ENCODE assay signal across 8 cellular contexts in the genomic region with DNA sequence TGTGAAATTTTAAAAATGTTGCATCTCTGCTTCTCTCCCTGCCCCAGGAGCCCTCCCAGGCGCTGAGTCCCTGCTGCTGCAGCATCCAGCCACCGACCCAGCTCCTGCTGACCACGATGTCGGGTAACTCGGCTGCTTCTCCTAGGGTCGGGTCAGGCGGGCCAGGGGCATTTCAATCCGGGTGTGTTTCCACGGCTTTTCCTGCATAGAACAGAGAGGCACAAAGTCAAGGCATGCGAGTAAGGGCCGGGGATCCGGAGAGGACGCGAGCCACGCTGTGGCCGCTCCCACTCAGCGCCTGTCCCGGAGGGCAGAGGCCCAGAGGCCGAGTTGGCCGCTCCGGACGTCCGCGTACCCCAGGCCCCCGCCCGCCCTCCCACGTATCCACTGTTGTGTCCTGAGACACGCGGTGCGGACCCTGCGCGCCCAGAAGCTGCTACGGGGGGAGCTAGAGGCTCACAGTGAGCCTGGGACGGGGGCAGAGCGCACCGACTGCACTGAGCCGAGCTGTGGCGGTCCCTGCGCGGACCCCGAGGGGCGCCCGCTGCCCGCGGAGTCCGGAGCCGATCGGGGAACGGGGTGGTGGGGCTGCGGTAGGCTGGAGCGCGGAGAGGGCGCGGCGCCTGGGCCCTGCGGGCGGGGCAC. TPM values are rescaled to one million over a fixed set of nuclear protein-coding genes. Genes with fewer than 3 reads are reported as not detected.
DNase-seq lines count a peak whose midpoint lies in the region; ATAC-seq and TF ChIP-seq lines count a peak whose summit lies in the region.

A gene with protein sequence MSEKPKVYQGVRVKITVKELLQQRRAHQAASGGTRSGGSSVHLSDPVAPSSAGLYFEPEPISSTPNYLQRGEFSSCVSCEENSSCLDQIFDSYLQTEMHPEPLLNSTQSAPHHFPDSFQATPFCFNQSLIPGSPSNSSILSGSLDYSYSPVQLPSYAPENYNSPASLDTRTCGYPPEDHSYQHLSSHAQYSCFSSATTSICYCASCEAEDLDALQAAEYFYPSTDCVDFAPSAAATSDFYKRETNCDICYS (plus strand): TSS at position 81 of the 645 bp plus-strand sequence. CDS start 36 bp downstream, at position 117.

- peaks cover 0 to 2% of the 10 kb centered on the region in 2 donors for H3K36me3 Mint-ChIP-seq in CD14-positive monocyte

- TF ChIP-seq CTCF in coronary artery (IDR thresholded peaks at IDR 0.05), result no peak
- TF ChIP-seq CTCF in CD14-positive monocyte (IDR thresholded peaks at IDR 0.05), result no peak

- peak; percentile 34 for ATAC-seq in HG03064 (IDR thresholded peaks at IDR 0.05; ENCODE audit: low read depth, unreplicated experiment)

- peak within 1 kb of the TSS in 1 of 2 donors; percentile 79 for H3K4me3 Mint-ChIP-seq in CD14-positive monocyte

- H3K27ac Mint-ChIP-seq in CD14-positive monocyte, result no peak within 1 kb of the TSS

- H3K27me3 ChIP-seq in muscle layer of colon (ENCODE audit: control insufficient read depth in 1 of 2, insufficient read depth in 2 of 2, low read length in 2 of 2), result no peaks in the 10 kb centered on the region

- peaks cover 31 to 53% (median 38%) of the 10 kb centered on the region in 3 donors for H3K27me3 Mint-ChIP-seq in CD14-positive monocyte (ENCODE audit: low read depth in 3 of 3)

- no peaks in the 10 kb centered on the region for H3K36me3 ChIP-seq in ES-I3 (ENCODE audit: insufficient read depth, low read length)
- no peaks in the 10 kb centered on the region for H3K36me3 ChIP-seq in muscle layer of colon (ENCODE audit: insufficient read depth, low read length)

- intact Hi-C loops in CD14-positive monocyte (cut with micrococcal nuclease), result no loop called here

- H3K9me3 ChIP-seq in ES-I3 (ENCODE audit: control insufficient read depth, insufficient read depth, low read length) (no peaks in the 10 kb centered on the region), muscle layer of colon (ENCODE audit: low read length) (no peaks in the 10 kb centered on the region)

- H3K9me3 Mint-ChIP-seq in CD14-positive monocyte, result peaks cover 0 to 6% (median 0%) of the 10 kb centered on the region in 7 donors

- H3K4me3 ChIP-seq in coronary artery, result peak within 1 kb of the TSS; percentile 94
- peak within 1 kb of the TSS; percentile 55 to 67 for H3K4me3 ChIP-seq in muscle layer of colon (ENCODE audit: low read depth in 1 of 2, low read length in 2 of 2)

- H3K27ac ChIP-seq in coronary artery, result peak within 1 kb of the TSS; percentile 93 to 94
- peak within 1 kb of the TSS; percentile 85 for H3K27ac ChIP-seq in muscle layer of colon (ENCODE audit: low read depth, low read length)

- H3K9ac ChIP-seq in ES-I3 (ENCODE audit: low read depth, low read length) (peak within 1 kb of the TSS; percentile 52), muscle layer of colon (ENCODE audit: low read length) (peak within 1 kb of the TSS; percentile 65)

- peaks cover 1% of the 10 kb centered on the region for H3K4me1 Mint-ChIP-seq in CD14-positive monocyte

- DNase-seq in coronary artery (ENCODE audit: low spot score), result no peak
- DNase-seq in CD14-positive monocyte (ENCODE audit: low spot score), result no peak
- no peak for DNase-seq in NCI-H446 treated with DMSO at 0.1 percent for 48 hours (lab: John Stamatoyannopoulos, UW)
- DNase-seq in NCI-H187 treated with DMSO at 0.1 percent for 48 hours (lab: John Stamatoyannopoulos, UW), result no peak
- no peak for DNase-seq in stimulated activated CD4-positive, alpha-beta T cell treated with anti-CD3 and anti-CD28 coated beads, Interleukin-2, amount 100 ng/mL, for 48 hours

- peaks cover 19% of the 10 kb centered on the region; the same call in 1 of the 2 replicates for H3K4me1 ChIP-seq in ES-I3 (ENCODE audit: insufficient read depth, low read length)
- peaks cover 26% of the 10 kb centered on the region for H3K4me1 ChIP-seq in muscle layer of colon (ENCODE audit: insufficient read depth, low read length)

RNA-seq across cellular contexts. Expression of the gene that starts here (rescaled TPM):
- not detected for polyA plus RNA-seq in CD14-positive monocyte
